ENCODE assay signal across 9 cellular contexts in the genomic region with DNA sequence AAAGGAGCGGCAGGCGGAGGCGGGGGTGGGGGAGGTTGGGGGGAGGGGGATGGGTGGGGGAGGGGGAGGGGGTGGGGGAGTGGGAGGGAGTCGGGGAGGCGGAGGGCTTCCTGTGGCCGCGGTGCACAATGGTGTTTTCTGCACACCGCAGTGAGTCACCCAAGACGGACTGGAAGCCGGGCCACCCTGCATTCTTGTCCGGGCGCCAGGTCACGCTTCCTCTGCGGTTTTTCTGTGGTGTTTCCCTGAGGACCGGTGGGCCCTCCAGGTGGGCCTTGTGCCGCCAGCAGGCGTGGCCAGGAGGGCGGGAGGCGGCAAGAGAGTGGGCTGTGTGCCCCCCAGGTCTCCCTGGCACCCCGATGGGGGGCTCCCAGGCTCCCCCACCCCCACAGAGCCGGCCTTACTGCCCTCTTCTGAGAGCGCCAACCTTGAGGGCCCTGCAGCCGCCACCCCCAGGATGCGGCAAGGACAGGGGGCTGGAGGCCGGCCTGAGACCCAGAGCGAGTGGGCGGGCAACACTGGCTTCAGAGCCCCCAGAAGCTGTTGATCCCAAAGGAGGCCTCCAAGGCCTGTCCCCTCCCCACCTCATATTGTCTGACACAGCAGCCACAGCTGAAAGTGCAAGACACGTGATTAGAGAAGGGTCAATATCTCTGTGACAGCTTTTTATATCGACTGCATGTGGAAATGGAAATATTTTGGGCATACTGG. TPM values are rescaled to one million over a fixed set of nuclear protein-coding genes. Genes with fewer than 3 reads are reported as not detected.
DNase-seq lines count a peak whose midpoint lies in the region; ATAC-seq, FAIRE-seq and TF ChIP-seq lines count a peak whose summit lies in the region.
"Had no signal": no experiment of that assay in that cellular context is flagged by ENCODE, and none has a peak within 500 bp of the region (broad histone marks: within the 10 kb centered on the region; RNA-seq: fewer than 3 reads in every experiment).

No MANE protein-coding gene starts in this region.

- no peaks in the 10 kb centered on the region for H3K27me3 ChIP-seq in ACC112 (ENCODE audit: insufficient read depth, low read length)
- no peaks in the 10 kb centered on the region for H3K27me3 ChIP-seq in SJSA1 (replicated peaks)
- H3K27me3 ChIP-seq in H1 (replicated peaks in 1 of 4; ENCODE audit: control insufficient read depth in 3 of 4, extremely low read depth in 1 of 4, insufficient read depth in 3 of 4, low read length in 3 of 4): no peaks in the 10 kb centered on the region

- H3K4me1 ChIP-seq in ACC112 (ENCODE audit: control insufficient read depth, insufficient read depth, low read length, unreplicated experiment): peaks cover 30% of the 10 kb centered on the region
- H3K4me1 ChIP-seq in SJSA1 (replicated peaks): peaks cover 69% of the 10 kb centered on the region
- peaks cover 0 to 5% (median 0%) of the 10 kb centered on the region in 4 experiments; a peak in 5 of 7 replicates for H3K4me1 ChIP-seq in H1 (replicated peaks in 1 of 4; ENCODE audit: control insufficient read depth in 3 of 4, insufficient read depth in 4 of 4, low read length in 3 of 4)

- no peak overlapping the region for H2BK5ac ChIP-seq in H1 (ENCODE audit: low read depth, low read length)

- no peak overlapping the region for H3K23ac ChIP-seq in H1 (ENCODE audit: insufficient read length)

- no peak overlapping the region for H3K9ac ChIP-seq in H1 (replicated peaks in 1 of 4; ENCODE audit: extremely low read depth in 1 of 4, low read depth in 3 of 4, low read length in 3 of 4)

- peaks cover 0 to 3% of the 10 kb centered on the region in 2 experiments for H4K20me1 ChIP-seq in H1 (replicated peaks in 1 of 2; ENCODE audit: control insufficient read depth in 1 of 2, insufficient read depth in 2 of 2, low read length in 2 of 2)

- H2BK15ac ChIP-seq in H1 (ENCODE audit: low read length): no peak overlapping the region

- no peak overlapping the region for H2BK120ac ChIP-seq in H1 (replicated peaks; ENCODE audit: low read depth, low read length)

- H4K5ac ChIP-seq in H1 (ENCODE audit: insufficient read length, low read depth, low read length): no peak overlapping the region

- no peaks in the 10 kb centered on the region for H3K36me3 ChIP-seq in ACC112 (ENCODE audit: insufficient read depth, low read length)
- H3K36me3 ChIP-seq in SJSA1: peaks cover 8% of the 10 kb centered on the region; the same call in 1 of the 2 replicates
- no peaks in the 10 kb centered on the region for H3K36me3 ChIP-seq in H1 (ENCODE audit: control insufficient read depth in 2 of 4, insufficient read depth in 4 of 4, low read length in 3 of 4)

- H3K27ac ChIP-seq in ACC112 (ENCODE audit: low read depth, low read length): peak overlapping the region; percentile 32; the same call in 1 of the 2 replicates
- H3K27ac ChIP-seq in SJSA1: peak overlapping the region; percentile 92
- H3K27ac ChIP-seq in H1 (ENCODE audit: low read depth, low read length): no peak overlapping the region

- no peak for TF ChIP-seq RAD21 in H1 (IDR thresholded peaks at IDR 0.05 in 1 of 2, conservative IDR thresholded peaks at IDR 0.05 in 1 of 2; ENCODE audit: low read depth in 2 of 2, low read length in 2 of 2)

- no peak overlapping the region for H3K56ac ChIP-seq in H1 (replicated peaks; ENCODE audit: insufficient read length, low read depth, low read length)

- no peak overlapping the region for H2AK5ac ChIP-seq in H1 (ENCODE audit: low read depth, low read length)

- FAIRE-seq in H1 (lab: Jason Lieb, UNC): no peak

- H3K14ac ChIP-seq in H1 (ENCODE audit: insufficient read length): no peak overlapping the region

- H3K4ac ChIP-seq in H1 (replicated peaks; ENCODE audit: insufficient read length, low read depth, low read length): no peak overlapping the region

- TF ChIP-seq CTCF in H1 (IDR thresholded peaks at IDR 0.05; ENCODE audit: control extremely low read depth in 1 of 3, insufficient read depth in 1 of 3, low read depth in 1 of 3, low read length in 3 of 3) (no peak), omental fat pad (IDR thresholded peaks at IDR 0.05) (no peak)

- H3K79me1 ChIP-seq in H1 (ENCODE audit: low read depth, low read length): peaks cover 9% of the 10 kb centered on the region

- H2BK20ac ChIP-seq in H1 (ENCODE audit: low read length): no peak overlapping the region

- peak overlapping the region; percentile 71 for H3K18ac ChIP-seq in H1 (ENCODE audit: extremely low read depth, low read length)

- POLR2A ChIA-PET in H1 (lab: Charles Lee; ENCODE audit: partially characterized antibody): interaction anchor here (0.7 to 1.8 kb wide), 4 partner anchors 10 to 171 kb away, joined by 3 to 10 read pairs (median 4); a partner anchor contains a TSS

- H3K79me2 ChIP-seq in ACC112 (ENCODE audit: control insufficient read depth, insufficient read depth, low read length, unreplicated experiment) (no peaks in the 10 kb centered on the region), H1 (ENCODE audit: control insufficient read depth in 1 of 2, insufficient read depth in 2 of 2, low read length in 2 of 2) (no peaks in the 10 kb centered on the region)

- TF ChIP-seq POLR2A in H1 (IDR thresholded peaks at IDR 0.05; ENCODE audit: control extremely low read depth in 1 of 2, low read depth in 2 of 2, low read length in 2 of 2): no peak

- peaks cover 3% of the 10 kb centered on the region; the same call in 1 of the 2 replicates for H3K23me2 ChIP-seq in H1 (ENCODE audit: low read depth, low read length)

- no peak overlapping the region for H4K8ac ChIP-seq in H1 (ENCODE audit: extremely low read depth, insufficient read depth, low read length)

- 88 to 100% methylated on average over 1 to 14 of the region's 29 CpGs for WGBS in H1 (ENCODE audit: extremely low coverage in 1 of 2, insufficient coverage in 1 of 2, insufficient read length in 1 of 2, insufficient replicate concordance in 2 of 2, low coverage in 1 of 2, low lambda C conversion rate in 2 of 2, missing lambda C conversion rate in 1 of 2), 2 experiments

- H3K9me3 ChIP-seq in SJSA1 (replicated peaks) (no peaks in the 10 kb centered on the region), H1 (ENCODE audit: insufficient read depth in 2 of 2, low read depth in 1 of 2, low read length in 1 of 2) (no peaks in the 10 kb centered on the region)

- no peak overlapping the region for H2AFZ ChIP-seq in ACC112 (ENCODE audit: low read length, unreplicated experiment)
- H2AFZ ChIP-seq in H1 (ENCODE audit: low read length): no peak overlapping the region

- no peak overlapping the region for H3K4me2 ChIP-seq in H1 (ENCODE audit: insufficient read depth in 1 of 2, low read depth in 2 of 2, low read length in 2 of 2)

- DNase-seq in H4 (ENCODE audit: low spot score): peak; percentile 96
- DNase-seq in SJSA1 (ENCODE audit: low read depth in 1 of 2, low spot score in 2 of 2): peak; percentile 88 to 98
- DNase-seq in H1 (ENCODE audit: low read depth in 1 of 2, low spot score in 2 of 2): no peak
- peak; percentile 55 for DNase-seq in omental fat pad (ENCODE audit: low spot score)
- no peak for DNase-seq in NCI-H2081 (lab: John Stamatoyannopoulos, UW)
- no peak for DNase-seq in DMS79 treated with DMSO at 0.1 percent for 48 hours (lab: John Stamatoyannopoulos, UW)
- DNase-seq in superior temporal gyrus (ENCODE audit: extremely low spot score): no peak

- no peak overlapping the region for H2BK12ac ChIP-seq in H1 (ENCODE audit: low read depth, low read length)

- peak; percentile 54 for ATAC-seq in omental fat pad (ENCODE audit: low FRiP score)

- H4K91ac ChIP-seq in H1 (replicated peaks; ENCODE audit: insufficient read length, low read length): no peak overlapping the region

- TF ChIP-seq EP300 in H1 (IDR thresholded peaks at IDR 0.05; ENCODE audit: borderline replicate concordance in 1 of 2, low read depth in 2 of 2, low read length in 2 of 2): no peak

- H3K4me3 ChIP-seq in ACC112 (ENCODE audit: low read depth, low read length) (no peak overlapping the region), SJSA1 (peak overlapping the region; percentile 25), H1 (ENCODE audit: extremely low read depth in 1 of 4, insufficient read depth in 2 of 4, low read depth in 3 of 4, low read length in 4 of 4) (no peak overlapping the region)

- CTCF ChIA-PET in H1 (lab: Charles Lee; ENCODE audit: partially characterized antibody): interaction anchor here (0.6 to 1.7 kb wide), 4 partner anchors 11 to 591 kb away, joined by 3 to 8 read pairs (median 3); a partner anchor contains a TSS

RNA-seq across cellular contexts. Expression of a gene that starts 11.1 kb away (rescaled TPM):
- total RNA-seq in H4 (2014; rRNA removed; shearing (Covaris generic)): 1.4 and 2.8 TPM in 2 replicates
- 1.8 and 4.0 TPM in 2 replicates for total RNA-seq in SJSA1 (2014; rRNA removed; shearing (Covaris generic))
- 7.0 and 7.2 TPM in 2 replicates for total RNA-seq in H1 (2021; fragmentation: NEBNext Ultra II Directional; extraction: Animal tissue kit (Norgen Biotek cat#: 25700))
- polyA plus RNA-seq in H1 (2011; rRNA removed): 9.4 and 12.7 TPM in 2 replicates
- 11.1 TPM for polyA plus RNA-seq in H1 (2011; cell fraction: cytosol; rRNA removed)
- 40.6 TPM for polyA plus RNA-seq in H1 (2011; cell fraction: nucleus; rRNA removed)
- 4.4 to 11.7 TPM (median 10.6 TPM) in 4 replicates for polyA plus RNA-seq in H1 (2012, experiment 1 of 2)
- polyA plus RNA-seq in H1 (2012, experiment 2 of 2): 6.7 TPM
- 5.3 TPM for polyA plus RNA-seq in H1 (2013, experiment 1 of 2)
- 4.9 TPM for polyA plus RNA-seq in H1 (2013, experiment 2 of 2)
- polyA minus RNA-seq in H1 (2011; rRNA and poly(A)+ RNA removed): 2.7 and 6.9 TPM in 2 replicates
- 6.4 TPM for polyA minus RNA-seq in H1 (2011; cell fraction: cytosol; rRNA and poly(A)+ RNA removed)
- 11.7 TPM for polyA minus RNA-seq in H1 (2011; cell fraction: nucleus; rRNA and poly(A)+ RNA removed)
- 10 to 100 TPM in 3 of 4 donors, 1 to 10 TPM in 1; 8.3 to 18.3 (median 10.5) TPM for total RNA-seq in omental fat pad

RNA-seq across cellular contexts. Expression of a gene that starts 11.4 kb away (rescaled TPM):
- not detected in 2 replicates for total RNA-seq in H4 (2014; rRNA removed; shearing (Covaris generic))
- total RNA-seq in SJSA1 (2014; rRNA removed; shearing (Covaris generic)): not detected in 2 replicates
- total RNA-seq in H1 (2021; fragmentation: NEBNext Ultra II Directional; extraction: Animal tissue kit (Norgen Biotek cat#: 25700)): 0.34 and 0.55 TPM in 2 replicates
- polyA plus RNA-seq in H1 (2011; rRNA removed): 0.91 and 1.5 TPM in 2 replicates
- polyA plus RNA-seq in H1 (2011; cell fraction: cytosol; rRNA removed): 1.3 TPM
- polyA plus RNA-seq in H1 (2011; cell fraction: nucleus; rRNA removed): 4.7 TPM
- 0.41 to 1.2 TPM (median 0.88 TPM) in 4 replicates for polyA plus RNA-seq in H1 (2012, experiment 1 of 2)
- polyA plus RNA-seq in H1 (2012, experiment 2 of 2): 0.25 TPM
- 0.53 TPM for polyA plus RNA-seq in H1 (2013, experiment 1 of 2)
- polyA plus RNA-seq in H1 (2013, experiment 2 of 2): 0.44 TPM
- polyA minus RNA-seq in H1 (2011; rRNA and poly(A)+ RNA removed): not detected in 2 replicates
- 0.81 TPM for polyA minus RNA-seq in H1 (2011; cell fraction: cytosol; rRNA and poly(A)+ RNA removed)
- 1.5 TPM for polyA minus RNA-seq in H1 (2011; cell fraction: nucleus; rRNA and poly(A)+ RNA removed)
- total RNA-seq in omental fat pad: 1 to 10 TPM in 3 of 4 donors, under 1 TPM in 1; 0.84 to 3.8 (median 2.1) TPM

RNA-seq across cellular contexts. Expression of a gene that starts 29.3 kb away (rescaled TPM):
- total RNA-seq in H4 (2014; rRNA removed; shearing (Covaris generic)): 0.08 TPM in 1 of 2 replicates, not detected in the other
- total RNA-seq in SJSA1 (2014; rRNA removed; shearing (Covaris generic)): not detected in 2 replicates
- 0.33 and 0.48 TPM in 2 replicates for total RNA-seq in H1 (2021; fragmentation: NEBNext Ultra II Directional; extraction: Animal tissue kit (Norgen Biotek cat#: 25700))
- polyA plus RNA-seq in H1 (2011; rRNA removed): 0.51 and 1.1 TPM in 2 replicates
- 0.69 TPM for polyA plus RNA-seq in H1 (2011; cell fraction: cytosol; rRNA removed)
- 6.1 TPM for polyA plus RNA-seq in H1 (2011; cell fraction: nucleus; rRNA removed)
- 0.39 to 1.0 TPM (median 0.86 TPM) in 4 replicates for polyA plus RNA-seq in H1 (2012, experiment 1 of 2)
- 0.30 TPM for polyA plus RNA-seq in H1 (2012, experiment 2 of 2)
- polyA plus RNA-seq in H1 (2013, experiment 1 of 2): 0.45 TPM
- polyA plus RNA-seq in H1 (2013, experiment 2 of 2): 0.40 TPM
- 0.12 TPM in 1 of 2 replicates, not detected in the other for polyA minus RNA-seq in H1 (2011; rRNA and poly(A)+ RNA removed)
- polyA minus RNA-seq in H1 (2011; cell fraction: cytosol; rRNA and poly(A)+ RNA removed): not detected
- 0.40 TPM for polyA minus RNA-seq in H1 (2011; cell fraction: nucleus; rRNA and poly(A)+ RNA removed)
- not detected for total RNA-seq in omental fat pad
- total RNA-seq: subcutaneous adipose tissue had no signal

RNA-seq across cellular contexts. Expression of a gene that starts 47.3 kb away (rescaled TPM):
- total RNA-seq in H4 (2014; rRNA removed; shearing (Covaris generic)): 17.1 and 19.1 TPM in 2 replicates
- 11.6 and 17.9 TPM in 2 replicates for total RNA-seq in SJSA1 (2014; rRNA removed; shearing (Covaris generic))
- total RNA-seq in H1 (2021; fragmentation: NEBNext Ultra II Directional; extraction: Animal tissue kit (Norgen Biotek cat#: 25700)): 55.5 and 56.7 TPM in 2 replicates
- 65.1 and 90.8 TPM in 2 replicates for polyA plus RNA-seq in H1 (2011; rRNA removed)
- polyA plus RNA-seq in H1 (2011; cell fraction: cytosol; rRNA removed): 65.8 TPM
- 223 TPM for polyA plus RNA-seq in H1 (2011; cell fraction: nucleus; rRNA removed)
- polyA plus RNA-seq in H1 (2012, experiment 1 of 2): 31.7 to 60.6 TPM (median 47.9 TPM) in 4 replicates
- polyA plus RNA-seq in H1 (2012, experiment 2 of 2): 42.0 TPM
- polyA plus RNA-seq in H1 (2013, experiment 1 of 2): 39.5 TPM
- polyA plus RNA-seq in H1 (2013, experiment 2 of 2): 37.5 TPM
- 23.1 and 28.8 TPM in 2 replicates for polyA minus RNA-seq in H1 (2011; rRNA and poly(A)+ RNA removed)
- 32.0 TPM for polyA minus RNA-seq in H1 (2011; cell fraction: cytosol; rRNA and poly(A)+ RNA removed)
- 41.2 TPM for polyA minus RNA-seq in H1 (2011; cell fraction: nucleus; rRNA and poly(A)+ RNA removed)
- 10 to 100 TPM; 29.6 to 59.9 (median 31.5) TPM for total RNA-seq in omental fat pad

Comparison
In these comparisons a context has a peak if more than half of its experiments do, and no peak if none do; other contexts are left out.
1. DNase-seq: peak in H4 (single experiment), SJSA1 (2 of 2) and omental fat pad (single experiment); none in H1 (0 of 2), NCI-H2081 (0 of 2), DMS79 treated with DMSO at 0.1 percent for 48 hours (single experiment) and superior temporal gyrus (single experiment).